Comparison of ENCODE assay signal across 8 cellular contexts in the genomic region with DNA sequence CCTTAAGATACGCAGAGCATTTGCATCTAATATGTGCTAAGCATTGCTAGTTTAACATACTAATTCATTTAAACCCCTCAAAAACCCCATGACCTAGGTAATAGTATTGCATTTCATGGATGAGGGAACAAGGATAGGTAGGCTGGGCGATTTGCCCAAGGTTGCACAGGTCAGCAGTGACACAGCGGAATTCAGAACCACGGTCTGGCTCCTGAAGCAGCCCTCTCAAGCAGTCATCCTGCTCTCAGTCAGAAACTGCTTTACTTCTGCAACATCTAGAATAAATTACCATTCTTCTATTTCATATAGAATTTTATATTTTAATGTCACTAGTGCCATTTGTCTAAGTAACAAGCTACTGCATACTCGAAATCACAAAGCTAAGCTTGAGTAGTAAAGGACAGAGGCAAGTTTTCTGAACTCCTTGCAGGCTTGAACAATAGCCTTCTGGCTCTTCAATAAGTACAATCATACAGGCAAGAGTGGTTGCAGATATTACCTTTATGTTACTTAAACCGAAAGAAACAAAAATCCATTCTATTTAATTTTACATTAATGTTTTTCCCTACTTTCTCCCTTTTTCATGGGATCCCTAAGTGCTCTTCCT. TPM values are rescaled to one million over a fixed set of nuclear protein-coding genes. Genes with fewer than 3 reads are reported as not detected.
A peak's percentile ranks its signal among the peaks of the same experiment; 100 is the strongest.
DNase-seq lines count a peak whose midpoint lies in the region; ATAC-seq, FAIRE-seq and TF ChIP-seq lines count a peak whose summit lies in the region.

No MANE protein-coding gene starts in this region.

- peak; percentile 52 for FAIRE-seq in HepG2 (lab: Jason Lieb, UNC)

- TF ChIP-seq CTCF in GM23338 (conservative IDR thresholded peaks at IDR 0.05; ENCODE audit: low read depth in 2 of 2) (no peak), HepG2 (CRISPR knock-in tag; IDR thresholded peaks at IDR 0.05) (no peak), CD14-positive monocyte (IDR thresholded peaks at IDR 0.05) (no peak), testis (IDR thresholded peaks at IDR 0.05) (no peak)

- POLR2A ChIA-PET in HepG2 (lab: Yijun Ruan, JAX): interaction anchor here (1.2 kb wide), 1 partner anchor 110 kb away, joined by 3 read pairs; no protein-coding TSS in a partner anchor

- BruUV-seq in HepG2 (replicated peaks; lab: Mats Ljungman, UMichigan): no TSS peak

- H3K9me3 Mint-ChIP-seq in GM23338: no peaks in the 10 kb centered on the region
- H3K9me3 Mint-ChIP-seq in CD14-positive monocyte: no peaks in the 10 kb centered on the region

- ATAC-seq in GM18502 (IDR thresholded peaks at IDR 0.05; ENCODE audit: poor library complexity, unreplicated experiment): peak; percentile 18
- ATAC-seq in GM23338: peak; percentile 58
- ATAC-seq in HepG2: peak; percentile 87
- ATAC-seq in GM21515 (IDR thresholded peaks at IDR 0.05; ENCODE audit: unreplicated experiment): no peak
- no peak for ATAC-seq in T-helper 17 cell

- H3K9ac ChIP-seq in HepG2 (ENCODE audit: insufficient read depth, low read depth, low read length): peak overlapping the region; percentile 42

- H4K20me1 ChIP-seq in GM23338 (replicated peaks; ENCODE audit: insufficient read depth): no peaks in the 10 kb centered on the region
- no peaks in the 10 kb centered on the region for H4K20me1 ChIP-seq in HepG2 (ENCODE audit: insufficient read depth, low read length)

- intact Hi-C loops in HepG2 (cut with micrococcal nuclease; ENCODE audit: unreplicated experiment): loop anchor here (5.0 kb wide), 1 partner anchor 237 kb away; no protein-coding TSS in a partner anchor
- intact Hi-C loops in CD14-positive monocyte (cut with micrococcal nuclease): loop anchor here in 1 of 2 donors (5.0 kb wide), 1 partner anchor 118 kb away; no protein-coding TSS in a partner anchor
- intact Hi-C loops in testis (cut with DNase I; ENCODE audit: low total_unique reads): loop anchor here (10.0 kb wide), 1 partner anchor 120 kb away; no protein-coding TSS in a partner anchor

- WGBS in HepG2 (ENCODE audit: low lambda C conversion rate): 17% methylated on average over 6 of the region's 6 CpGs
- WGBS in testis, 2 donors: 74 to 77% methylated on average over 6 of the region's 6 CpGs

- TF ChIP-seq EP300 in HepG2 (IDR thresholded peaks at IDR 0.05; ENCODE audit: low read depth in 2 of 2, low read length in 2 of 2) (no peak), HepG2 (CRISPR knock-in tag; IDR thresholded peaks at IDR 0.05; ENCODE audit: borderline replicate concordance) (no peak)

- DNase-seq in GM23338 (ENCODE audit: low spot score): peak; percentile 58
- DNase-seq in NCI-H510A (lab: John Stamatoyannopoulos, UW): peak; percentile 35
- DNase-seq in HepG2 (ENCODE audit: low spot score): peak; percentile 58
- no peak for DNase-seq in CD14-positive monocyte (ENCODE audit: low spot score)
- no peak for DNase-seq in testis
- DNase-seq in T-helper 17 cell: no peak

- H3K36me3 ChIP-seq in GM23338 (ENCODE audit: insufficient read depth): no peaks in the 10 kb centered on the region
- peaks cover 0 to 1% of the 10 kb centered on the region in 2 experiments; a peak in 2 of 5 replicates for H3K36me3 ChIP-seq in HepG2 (replicated peaks in 1 of 2; ENCODE audit: control insufficient read depth in 1 of 2, insufficient read depth in 2 of 2, low read length in 2 of 2)
- H3K36me3 ChIP-seq in testis (ENCODE audit: low read depth, missing control alignments): no peaks in the 10 kb centered on the region

- H3K27me3 ChIP-seq in GM23338 (ENCODE audit: insufficient read depth) (no peaks in the 10 kb centered on the region), HepG2 (ENCODE audit: control insufficient read depth in 1 of 2, insufficient read depth in 2 of 2, low read length in 2 of 2) (no peaks in the 10 kb centered on the region), testis (no peaks in the 10 kb centered on the region)

- peaks cover 30% of the 10 kb centered on the region for H3K4me1 ChIP-seq in GM23338 (ENCODE audit: insufficient read depth)
- H3K4me1 ChIP-seq in HepG2 (ENCODE audit: insufficient read depth, low read length): peaks cover 68% of the 10 kb centered on the region
- H3K4me1 ChIP-seq in testis: no peaks in the 10 kb centered on the region

- H3K79me2 ChIP-seq in GM23338 (replicated peaks; ENCODE audit: insufficient read depth) (peaks cover 5% of the 10 kb centered on the region; the same call in 1 of the 2 replicates), HepG2 (ENCODE audit: insufficient read depth, low read length) (peaks cover 15% of the 10 kb centered on the region)

- in situ Hi-C loops in HepG2 (cut with HindIII; ENCODE audit: extremely low pct_ligation_motif_present, low pct_unique_long_range_greater_than_20kb): loop anchor here (5.0 to 25.0 kb wide), 3 partner anchors 118 to 438 kb away; partner anchors contain the start of gene SPARCL1

- H3K36me3 Mint-ChIP-seq in GM23338 (ENCODE audit: low read depth) (no peaks in the 10 kb centered on the region), CD14-positive monocyte (no peaks in the 10 kb centered on the region), T-helper 17 cell (ENCODE audit: low read depth) (no peaks in the 10 kb centered on the region)

- H3K4me3 Mint-ChIP-seq in GM23338 (peak overlapping the region; percentile 60), CD14-positive monocyte (peak overlapping the region in 1 of 2 donors; percentile 80), T-helper 17 cell (no peak overlapping the region)

- H3K27ac Mint-ChIP-seq in GM23338 (peak overlapping the region; percentile 94), CD14-positive monocyte (no peak overlapping the region), T-helper 17 cell (no peak overlapping the region)

- H3K9me2 ChIP-seq in GM23338 (ENCODE audit: insufficient read depth): no peaks in the 10 kb centered on the region

- TF ChIP-seq POLR2A in HepG2 (IDR thresholded peaks at IDR 0.05; ENCODE audit: insufficient read depth in 1 of 2, low read depth in 2 of 2, low read length in 2 of 2) (no peak), testis (IDR thresholded peaks at IDR 0.05) (no peak)

- no peaks in the 10 kb centered on the region for H3K9me3 ChIP-seq in HepG2 (ENCODE audit: low read length)
- no peaks in the 10 kb centered on the region for H3K9me3 ChIP-seq in testis
- H3K9me3 ChIP-seq in T-helper 17 cell (ENCODE audit: control insufficient read depth, low read length, poor library complexity, severe bottlenecking): no peaks in the 10 kb centered on the region

- CTCF ChIA-PET in HepG2 (lab: Yijun Ruan, JAX; ENCODE audit: low intra/inter-chr PET ratio, low total read pairs): interaction anchor here (5.3 kb wide), 1 partner anchor 122 kb away, joined by 67 read pairs; no protein-coding TSS in a partner anchor

- peak overlapping the region; percentile 9; the same call in 1 of the 2 replicates for H3K27ac ChIP-seq in GM23338 (ENCODE audit: low read depth)
- peak overlapping the region; percentile 46 for H3K27ac ChIP-seq in HepG2 (ENCODE audit: extremely low read length, insufficient read depth, low read length)
- no peak overlapping the region for H3K27ac ChIP-seq in testis

- peak overlapping the region; percentile 44 for H3K4me2 ChIP-seq in GM23338
- H3K4me2 ChIP-seq in HepG2 (ENCODE audit: low read depth, low read length): peak overlapping the region; percentile 90

- no peaks in the 10 kb centered on the region for H3F3A ChIP-seq in GM23338 (replicated peaks; ENCODE audit: low read depth)

- TF ChIP-seq RAD21 in HepG2 (CRISPR knock-in tag; IDR thresholded peaks at IDR 0.05): no peak

- H3K4me1 Mint-ChIP-seq in GM23338: peaks cover 30% of the 10 kb centered on the region
- H3K4me1 Mint-ChIP-seq in CD14-positive monocyte: peaks cover 13% of the 10 kb centered on the region
- H3K4me1 Mint-ChIP-seq in T-helper 17 cell: peaks cover 4% of the 10 kb centered on the region

- H3K27me3 Mint-ChIP-seq in GM23338 (ENCODE audit: insufficient read depth, low read depth, poor library complexity) (no peaks in the 10 kb centered on the region), CD14-positive monocyte (ENCODE audit: low read depth in 3 of 3) (peaks cover 5 to 13% (median 11%) of the 10 kb centered on the region in 3 donors), T-helper 17 cell (peaks cover 60% of the 10 kb centered on the region)

- H2AFZ ChIP-seq in GM23338 (no peak overlapping the region), HepG2 (ENCODE audit: low read length) (peak overlapping the region; percentile 84)

- H3K4me3 ChIP-seq in GM23338 (no peak overlapping the region), HepG2 (replicated peaks in 1 of 3; ENCODE audit: insufficient read depth in 1 of 3, low read depth in 2 of 3, low read length in 3 of 3) (peak overlapping the region; percentile 37 to 73 (median 63); a peak in 5 of 6 replicates), testis (no peak overlapping the region)

RNA-seq across cellular contexts. Expression of gene SPP1, which starts 0.6 kb away (rescaled TPM):
- 41.3 and 43.1 TPM in 2 replicates for total RNA-seq in GM23338 (2014; rRNA removed; shearing (Covaris generic))
- 49.0 and 51.3 TPM in 2 replicates for polyA plus RNA-seq in GM23338 (2016; fragmentation: Nextera tagmentation; extraction: Ambion mirVana)
- 418 and 788 TPM in 2 replicates for total RNA-seq in HepG2 (2016; rRNA removed; fragmentation: Illumina TruSeq; extraction: Trizol)
- total RNA-seq in HepG2 (2016; cell fraction: cytosol; rRNA removed; fragmentation: Illumina TruSeq; extraction: Trizol; ENCODE audit: low read depth): 44.1 and 44.9 TPM in 2 replicates
- total RNA-seq in HepG2 (2016; cell fraction: insoluble cytoplasmic fraction; rRNA removed; fragmentation: Illumina TruSeq; extraction: Trizol): 406 and 814 TPM in 2 replicates
- 68.4 and 71.3 TPM in 2 replicates for total RNA-seq in HepG2 (2016; cell fraction: membrane; rRNA removed; fragmentation: Illumina TruSeq; extraction: Trizol)
- 642 and 705 TPM in 2 replicates for total RNA-seq in HepG2 (2016; cell fraction: nucleus; rRNA removed; fragmentation: Illumina TruSeq; extraction: Trizol)
- polyA plus RNA-seq in HepG2 (2011; rRNA removed): 258 and 682 TPM in 2 replicates
- 285 and 477 TPM in 2 replicates for polyA plus RNA-seq in HepG2 (2011; cell fraction: cytosol; rRNA removed)
- polyA plus RNA-seq in HepG2 (2011; cell fraction: nucleus; rRNA removed): 82.2 and 146 TPM in 2 replicates
- polyA plus RNA-seq in HepG2 (2012): 66.0 and 113 TPM in 2 replicates
- polyA plus RNA-seq in HepG2 (2016; cell fraction: cytosol; fragmentation: Illumina TruSeq; extraction: Trizol; ENCODE audit: low read depth): 58.0 and 61.3 TPM in 2 replicates
- 480 and 506 TPM in 2 replicates for polyA plus RNA-seq in HepG2 (2016; cell fraction: insoluble cytoplasmic fraction; fragmentation: Illumina TruSeq; extraction: Trizol; ENCODE audit: low read depth)
- 68.7 and 70.1 TPM in 2 replicates for polyA plus RNA-seq in HepG2 (2016; cell fraction: membrane; fragmentation: Illumina TruSeq; extraction: Trizol; ENCODE audit: low read depth)
- 1,156 and 1,237 TPM in 2 replicates for polyA plus RNA-seq in HepG2 (2016; cell fraction: nucleus; fragmentation: Illumina TruSeq; extraction: Trizol; ENCODE audit: insufficient read depth, low read depth)
- 457 TPM in 1 of 2 replicates, not detected in the other for polyA minus RNA-seq in HepG2 (2011; rRNA and poly(A)+ RNA removed; ENCODE audit: low replicate concordance)
- polyA minus RNA-seq in HepG2 (2011; cell fraction: cytosol; rRNA and poly(A)+ RNA removed): 146 and 227 TPM in 2 replicates
- 50.8 and 72.7 TPM in 2 replicates for polyA minus RNA-seq in HepG2 (2011; cell fraction: nucleus; rRNA and poly(A)+ RNA removed)
- polyA plus RNA-seq in CD14-positive monocyte: not detected
- total RNA-seq in testis: 10 to 100 TPM in 1 of 2 donors, 1 to 10 TPM in 1; 5.0 to 71.7 TPM
- polyA plus RNA-seq in testis (ENCODE audit: insufficient read depth, low read depth, low replicate concordance): 30.2 TPM
- total RNA-seq in T-helper 17 cell: not detected

RNA-seq across cellular contexts. Expression of gene PKD2, which starts 32.5 kb away (rescaled TPM):
- total RNA-seq in GM23338 (2014; rRNA removed; shearing (Covaris generic)): 34.8 and 45.3 TPM in 2 replicates
- 12.8 and 17.9 TPM in 2 replicates for polyA plus RNA-seq in GM23338 (2016; fragmentation: Nextera tagmentation; extraction: Ambion mirVana)
- 4.6 and 9.1 TPM in 2 replicates for total RNA-seq in HepG2 (2016; rRNA removed; fragmentation: Illumina TruSeq; extraction: Trizol)
- total RNA-seq in HepG2 (2016; cell fraction: cytosol; rRNA removed; fragmentation: Illumina TruSeq; extraction: Trizol; ENCODE audit: low read depth): 7.4 TPM in 2 replicates
- total RNA-seq in HepG2 (2016; cell fraction: insoluble cytoplasmic fraction; rRNA removed; fragmentation: Illumina TruSeq; extraction: Trizol): 5.6 and 10.8 TPM in 2 replicates
- 3.7 and 5.3 TPM in 2 replicates for total RNA-seq in HepG2 (2016; cell fraction: membrane; rRNA removed; fragmentation: Illumina TruSeq; extraction: Trizol)
- 16.9 and 18.7 TPM in 2 replicates for total RNA-seq in HepG2 (2016; cell fraction: nucleus; rRNA removed; fragmentation: Illumina TruSeq; extraction: Trizol)
- 5.3 and 5.6 TPM in 2 replicates for polyA plus RNA-seq in HepG2 (2011; rRNA removed)
- polyA plus RNA-seq in HepG2 (2011; cell fraction: cytosol; rRNA removed): 1.5 and 2.1 TPM in 2 replicates
- 10.9 and 16.0 TPM in 2 replicates for polyA plus RNA-seq in HepG2 (2011; cell fraction: nucleus; rRNA removed)
- polyA plus RNA-seq in HepG2 (2012): 2.9 and 3.0 TPM in 2 replicates
- polyA plus RNA-seq in HepG2 (2016; cell fraction: cytosol; fragmentation: Illumina TruSeq; extraction: Trizol; ENCODE audit: low read depth): 0.50 and 0.62 TPM in 2 replicates
- polyA plus RNA-seq in HepG2 (2016; cell fraction: insoluble cytoplasmic fraction; fragmentation: Illumina TruSeq; extraction: Trizol; ENCODE audit: low read depth): 3.5 and 3.6 TPM in 2 replicates
- polyA plus RNA-seq in HepG2 (2016; cell fraction: membrane; fragmentation: Illumina TruSeq; extraction: Trizol; ENCODE audit: low read depth): 1.1 and 1.4 TPM in 2 replicates
- polyA plus RNA-seq in HepG2 (2016; cell fraction: nucleus; fragmentation: Illumina TruSeq; extraction: Trizol; ENCODE audit: insufficient read depth, low read depth): 28.6 and 32.6 TPM in 2 replicates
- polyA minus RNA-seq in HepG2 (2011; rRNA and poly(A)+ RNA removed; ENCODE audit: low replicate concordance): 8.0 and 11.0 TPM in 2 replicates
- 2.7 and 4.8 TPM in 2 replicates for polyA minus RNA-seq in HepG2 (2011; cell fraction: cytosol; rRNA and poly(A)+ RNA removed)
- polyA minus RNA-seq in HepG2 (2011; cell fraction: nucleus; rRNA and poly(A)+ RNA removed): 24.5 and 25.1 TPM in 2 replicates
- polyA plus RNA-seq in CD14-positive monocyte: 1 to 10 TPM; 1.2 to 2.4 TPM
- total RNA-seq in testis: 10 to 100 TPM; 24.6 to 52.8 TPM
- polyA plus RNA-seq in testis (ENCODE audit: insufficient read depth, low read depth, low replicate concordance): 18.7 TPM
- total RNA-seq in T-helper 17 cell: 10 to 100 TPM; 10.2 to 11.1 TPM

Comparison
In these comparisons a context has a peak if more than half of its experiments do, and no peak if none do; other contexts are left out.
1. ATAC-seq: peak in GM18502 (single experiment), GM23338 (single experiment) and HepG2 (single experiment); none in GM21515 (single experiment) and T-helper 17 cell (single experiment).
2. DNase-seq: peak in GM23338 (single experiment), NCI-H510A (single experiment) and HepG2 (single experiment); none in CD14-positive monocyte (single experiment), testis (single experiment) and T-helper 17 cell (0 of 3).
3. H3K27ac ChIP-seq: peak in GM23338 (single experiment) and HepG2 (single experiment); none in testis (0 of 2).
4. H3K4me3 ChIP-seq: peak in HepG2 (3 of 3); none in GM23338 (single experiment) and testis (0 of 2).